ENCODE assay signal across 8 cellular contexts in the genomic region with DNA sequence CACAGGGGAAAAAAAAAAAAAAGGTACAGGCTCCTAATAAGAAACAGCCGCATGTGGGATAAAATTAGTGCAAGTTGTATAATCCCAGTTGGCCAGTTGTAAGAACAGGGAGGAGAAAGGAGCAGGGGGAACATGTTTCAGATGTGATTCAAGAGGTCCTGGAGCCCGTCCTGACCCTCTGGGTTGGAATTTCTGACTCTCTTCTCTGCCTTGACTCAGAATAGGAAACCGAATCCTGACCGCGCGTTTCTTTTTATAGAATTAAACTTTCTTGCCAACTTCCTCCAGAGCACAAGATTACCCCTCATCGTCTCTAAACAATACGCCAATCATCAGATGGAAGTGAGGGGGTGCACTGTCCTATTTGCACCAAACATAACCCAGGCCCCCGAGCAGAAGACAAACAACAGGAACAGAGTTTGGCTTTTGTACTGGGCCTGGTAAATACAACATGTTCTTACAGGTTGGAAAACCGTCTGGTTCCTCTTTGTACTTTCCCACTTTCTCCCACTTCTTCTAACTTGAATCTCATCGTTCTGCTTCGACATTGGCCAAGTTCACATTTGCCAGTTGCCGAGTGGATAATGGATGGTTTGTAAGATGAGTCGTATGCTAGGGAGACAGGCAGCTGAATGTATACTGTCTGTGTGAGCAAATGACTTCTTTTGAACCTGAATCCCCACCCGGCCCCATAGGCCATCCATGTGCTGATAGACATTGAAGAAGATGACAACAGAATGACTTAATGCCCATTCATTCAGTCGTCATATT. TPM values are rescaled to one million over a fixed set of nuclear protein-coding genes. Genes with fewer than 3 reads are reported as not detected.
DNase-seq lines count a peak whose midpoint lies in the region; ATAC-seq and FAIRE-seq lines count a peak whose summit lies in the region.

No MANE protein-coding gene starts in this region.

- no peaks in the 10 kb centered on the region for H3K9me3 Mint-ChIP-seq in activated naive CD4-positive, alpha-beta T cell treated with anti-CD3 and anti-CD28 coated beads, Interleukin-2, amount 50 U/mL, for 24 hours
- H3K9me3 Mint-ChIP-seq in activated T-helper 17 cell treated with anti-CD3 and anti-CD28 coated beads, Interleukin-2, amount 50 U/mL, for 72 hours, result no peaks in the 10 kb centered on the region

- peak overlapping the region; percentile 51 for H3K4me3 Mint-ChIP-seq in activated naive CD4-positive, alpha-beta T cell treated with anti-CD3 and anti-CD28 coated beads, Interleukin-2, amount 50 U/mL, for 24 hours
- peak overlapping the region; percentile 56 for H3K4me3 Mint-ChIP-seq in activated T-helper 17 cell treated with anti-CD3 and anti-CD28 coated beads, Interleukin-2, amount 50 U/mL, for 72 hours

- intact Hi-C loops in left ventricle myocardium superior (cut with micrococcal nuclease), result no loop called here

- H3K27ac Mint-ChIP-seq in activated naive CD4-positive, alpha-beta T cell treated with anti-CD3 and anti-CD28 coated beads, Interleukin-2, amount 50 U/mL, for 24 hours, result peak overlapping the region; percentile 39
- H3K27ac Mint-ChIP-seq in activated T-helper 17 cell treated with anti-CD3 and anti-CD28 coated beads, Interleukin-2, amount 50 U/mL, for 72 hours, result peak overlapping the region; percentile 71

- H3K27me3 Mint-ChIP-seq in activated naive CD4-positive, alpha-beta T cell treated with anti-CD3 and anti-CD28 coated beads, Interleukin-2, amount 50 U/mL, for 24 hours, result no peaks in the 10 kb centered on the region
- H3K27me3 Mint-ChIP-seq in activated T-helper 17 cell treated with anti-CD3 and anti-CD28 coated beads, Interleukin-2, amount 50 U/mL, for 72 hours, result peaks cover 4% of the 10 kb centered on the region

- H3K36me3 Mint-ChIP-seq in activated naive CD4-positive, alpha-beta T cell treated with anti-CD3 and anti-CD28 coated beads, Interleukin-2, amount 50 U/mL, for 24 hours, result no peaks in the 10 kb centered on the region
- no peaks in the 10 kb centered on the region for H3K36me3 Mint-ChIP-seq in activated T-helper 17 cell treated with anti-CD3 and anti-CD28 coated beads, Interleukin-2, amount 50 U/mL, for 72 hours (ENCODE audit: low read depth)

- FAIRE-seq in RCC 7860 (lab: Jason Lieb, UNC), result no peak

- no peak for DNase-seq in activated naive CD4-positive, alpha-beta T cell treated with anti-CD3 and anti-CD28 coated beads, Interleukin-2, amount 50 U/mL, for 16 hours
- peak; percentile 58 for DNase-seq in left ventricle myocardium superior
- DNase-seq in stimulated activated CD4-positive, alpha-beta T cell treated with anti-CD3 and anti-CD28 coated beads, Interleukin-4, amount 100 ng/mL, for 48 hours (ENCODE audit: low read depth in 2 of 2), result peak; percentile 9 to 11
- DNase-seq in G401 (ENCODE audit: low spot score), result no peak
- no peak for DNase-seq in NCI-H2196 treated with DMSO at 0.1 percent for 48 hours (lab: John Stamatoyannopoulos, UW; ENCODE audit: unreplicated experiment)
- no peak for DNase-seq in RCC 7860 (ENCODE audit: low spot score)

- H3K4me1 Mint-ChIP-seq in activated naive CD4-positive, alpha-beta T cell treated with anti-CD3 and anti-CD28 coated beads, Interleukin-2, amount 50 U/mL, for 24 hours, result peaks cover 34% of the 10 kb centered on the region
- peaks cover 12% of the 10 kb centered on the region for H3K4me1 Mint-ChIP-seq in activated T-helper 17 cell treated with anti-CD3 and anti-CD28 coated beads, Interleukin-2, amount 50 U/mL, for 72 hours

- peak; percentile 70 for ATAC-seq in activated T-helper 17 cell treated with anti-CD3 and anti-CD28 coated beads, Interleukin-2, amount 50 U/mL, for 72 hours (replicated peaks)
- ATAC-seq in left ventricle myocardium superior, result peak; percentile 97

- in situ Hi-C loops in G401 (cut with HindIII; ENCODE audit: low sequenced_read_pairs), result no loop called here

RNA-seq across cellular contexts. Expression of gene MED13L, which starts 42.5 kb away (rescaled TPM):
- 10 to 100 TPM; 49.9 to 56.2 TPM for total RNA-seq in activated T-helper 17 cell treated with anti-CD3 and anti-CD28 coated beads, Interleukin-2, amount 50 U/mL, for 72 hours
- total RNA-seq in left ventricle myocardium superior, result 64.0 TPM
- 40.7 and 62.6 TPM in 2 replicates for total RNA-seq in G401 (2014; rRNA removed; shearing (Covaris generic))

Comparison
In these comparisons a context has a peak if more than half of its experiments do, and no peak if none do; other contexts are left out.
1. DNase-seq: peak in left ventricle myocardium superior (single experiment) and stimulated activated CD4-positive, alpha-beta T cell treated with anti-CD3 and anti-CD28 coated beads, Interleukin-4, amount 100 ng/mL, for 48 hours (2 of 2); none in activated naive CD4-positive, alpha-beta T cell treated with anti-CD3 and anti-CD28 coated beads, Interleukin-2, amount 50 U/mL, for 16 hours (single experiment), G401 (single experiment), NCI-H2196 treated with DMSO at 0.1 percent for 48 hours (single experiment) and RCC 7860 (single experiment).